In the genomic region with DNA sequence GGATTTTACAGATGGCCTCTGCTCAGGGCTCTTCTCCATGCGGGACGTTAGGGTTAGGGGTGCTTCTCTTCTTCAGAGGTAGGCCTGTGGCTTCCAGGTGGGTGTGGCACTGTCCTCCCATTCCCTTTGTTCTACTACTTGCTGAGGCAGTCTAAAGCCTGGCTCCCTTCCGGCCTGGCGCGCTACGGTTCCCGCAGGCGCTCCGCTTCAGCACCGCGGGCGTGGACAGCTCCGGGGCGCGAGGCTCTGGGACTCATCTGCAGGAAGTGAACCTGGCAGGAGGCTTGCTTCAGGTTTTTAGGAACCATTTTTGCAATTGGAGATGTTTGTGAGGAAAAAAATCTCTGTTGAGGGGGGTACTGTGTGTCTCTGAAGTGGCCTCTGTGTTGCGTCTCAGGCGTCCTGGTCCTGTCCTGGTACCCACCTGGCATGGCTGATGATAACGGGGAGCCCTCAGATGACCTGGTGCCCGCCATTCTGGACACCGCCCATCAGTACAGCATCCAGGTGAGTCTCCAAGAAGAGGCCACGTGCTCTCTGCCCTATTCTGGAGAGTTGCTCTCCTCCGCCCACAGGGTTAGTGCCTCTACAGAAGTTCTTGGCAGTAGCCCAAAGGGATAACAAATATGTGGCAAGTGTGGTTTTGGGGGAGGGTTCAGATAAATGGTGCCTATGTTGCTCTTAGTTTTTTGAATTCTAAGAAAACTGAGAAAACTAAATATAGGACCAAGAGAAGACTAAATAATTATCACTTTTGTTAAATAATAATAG, we compare ENCODE assay signal across 8 cellular contexts. TPM values are rescaled to one million over a fixed set of nuclear protein-coding genes. Genes with fewer than 3 reads are reported as not detected.
DNase-seq lines count a peak whose midpoint lies in the region; ATAC-seq, FAIRE-seq and TF ChIP-seq lines count a peak whose summit lies in the region.

No MANE protein-coding gene starts in this region.

- intact Hi-C loops in K562 (cut with micrococcal nuclease), result no loop called here

- TF ChIP-seq POLR2A in K562 (conservative IDR thresholded peaks at IDR 0.05), result no peak

- H3K4me1 ChIP-seq in K562 (replicated peaks in 1 of 2; ENCODE audit: control insufficient read depth in 2 of 2, insufficient read depth in 2 of 2, low read length in 2 of 2), result peaks cover 0 to 27% of the 10 kb centered on the region in 2 experiments; a peak in 3 of 5 replicates

- no peaks in the 10 kb centered on the region for H3K9me3 ChIP-seq in K562 (replicated peaks; ENCODE audit: control insufficient read depth, insufficient read depth, low read depth, low read length)

- no peak for TF ChIP-seq EP300 in K562 (IDR thresholded peaks at IDR 0.05; ENCODE audit: low read length)

- POLR2A ChIA-PET in K562 (lab: Yijun Ruan, JAX), result interaction anchor here (0.6 kb wide), 4 partner anchors 9 to 104 kb away, joined by 3 to 7 read pairs (median 3); no protein-coding TSS in a partner anchor

- no peak overlapping the region for H2AFZ ChIP-seq in K562 (ENCODE audit: low read depth, low read length)

- no peak for TF ChIP-seq CTCF in K562 (IDR thresholded peaks at IDR 0.05 in 2 of 3, conservative IDR thresholded peaks at IDR 0.05 in 1 of 3; ENCODE audit: insufficient read depth in 2 of 3, low read depth in 1 of 3, low read length in 3 of 3)

- H3K4me2 ChIP-seq in K562 (ENCODE audit: insufficient read depth, low read length), result no peak overlapping the region

- CTCF ChIA-PET in K562 (lab: Yijun Ruan, JAX; ENCODE audit: low intra/inter-chr PET ratio), result no interaction called here

- FAIRE-seq in K562 (lab: Jason Lieb, UNC), result peak; percentile 89

- no peaks in the 10 kb centered on the region for H3K79me2 ChIP-seq in K562 (ENCODE audit: control insufficient read depth, insufficient read depth, low read length)

- in situ Hi-C loops in K562 (cut with MboI), result no loop called here

- ATAC-seq in K562, result peak; percentile 88
- ATAC-seq in stimulated activated naive CD8-positive, alpha-beta T cell treated with anti-CD3 and anti-CD28 coated beads, Interleukin-15, Interleukin-2, amounts not matched to agents 100 U/mL and 50 U/mL, for 24 hours, result no peak
- no peak for ATAC-seq in HG03432 (IDR thresholded peaks at IDR 0.05; ENCODE audit: unreplicated experiment)

- no peak overlapping the region for H3K4me3 ChIP-seq in K562

- H3K27ac ChIP-seq in K562 (ENCODE audit: extremely low read depth, low read depth, low read length), result no peak overlapping the region

- BruUV-seq in K562 (replicated peaks; lab: Mats Ljungman, UMichigan), result no TSS peak

- DNase-seq in NCI-H2227 (lab: John Stamatoyannopoulos, UW; ENCODE audit: unreplicated experiment) (peak; percentile 53), NCI-H2227 treated with DMSO at 0.1 percent for 48 hours (lab: John Stamatoyannopoulos, UW) (no peak), RPMI8226 (peak; percentile 90), K562 (ENCODE audit: extremely low read depth in 1 of 4, low spot score in 3 of 4) (peak; percentile 85 to 88 (median 86)), kidney glomerular epithelial cell (lab: John Stamatoyannopoulos, UW) (peak; percentile 45)
- DNase-seq in stimulated activated naive CD8-positive, alpha-beta T cell treated with anti-CD3 and anti-CD28 coated beads, Interleukin-15, Interleukin-2, amounts not matched to agents 100 U/mL and 50 U/mL, for 24 hours, result peak; percentile 66
- DNase-seq in activated CD4-positive, CD25-positive, alpha-beta regulatory T cell treated with anti-CD3 and anti-CD28 coated beads, Interleukin-2, amount 50 U/mL, for 72 hours, result no peak

- H4K20me1 ChIP-seq in K562 (replicated peaks; ENCODE audit: control insufficient read depth, insufficient read depth, low read length), result peaks cover 20% of the 10 kb centered on the region

- no peak for TF ChIP-seq RAD21 in K562 (CRISPR knock-in tag; conservative IDR thresholded peaks at IDR 0.05 in 1 of 2, IDR thresholded peaks at IDR 0.05 in 1 of 2)

- WGBS in K562 (ENCODE audit: insufficient coverage, low coverage, missing lambda C conversion rate), result 5% methylated on average over 19 of the region's 22 CpGs

- H3K36me3 ChIP-seq in K562 (ENCODE audit: control insufficient read depth, insufficient read depth, low read length), result peaks cover 6% of the 10 kb centered on the region; the same call in 1 of the 3 replicates

- H3K9me1 ChIP-seq in K562 (ENCODE audit: control insufficient read depth, insufficient read depth, low read length), result no peaks in the 10 kb centered on the region

- H3K9ac ChIP-seq in K562 (ENCODE audit: insufficient read depth in 1 of 2, low read depth in 2 of 2, low read length in 2 of 2), result no peak overlapping the region

- H3K27me3 ChIP-seq in K562 (ENCODE audit: control insufficient read depth in 2 of 2, insufficient read depth in 2 of 2, low read length in 2 of 2), result peaks cover 17 to 38% of the 10 kb centered on the region in 2 experiments; a peak in 4 of 5 replicates

RNA-seq across cellular contexts. Expression of gene MANEAL, which starts 1.9 kb away (rescaled TPM):
- 1.1 and 3.1 TPM in 2 replicates for total RNA-seq in K562 (2011; cell fraction: chromatin; rRNA removed; ENCODE audit: low replicate concordance)
- total RNA-seq in K562 (2011; cell fraction: nucleolus; rRNA removed), result 3.7 and 4.5 TPM in 2 replicates
- total RNA-seq in K562 (2011; cell fraction: nucleoplasm; rRNA removed), result 3.5 and 3.7 TPM in 2 replicates
- total RNA-seq in K562 (2014; rRNA removed) (1.2 and 2.7 TPM in 2 replicates), K562 (2014; rRNA removed; fragmentation: Illumina TruSeq; extraction: Trizol) (1.1 TPM in 2 replicates), K562 (2015; rRNA removed; fragmentation: Illumina TruSeq; extraction: Trizol) (2.0 and 2.1 TPM in 2 replicates), K562 (2021) (2.0 and 2.2 TPM in 2 replicates)
- polyA plus RNA-seq in K562 (2011; rRNA removed) (1.0 and 3.2 TPM in 2 replicates), K562 (2014; fragmentation: Illumina TruSeq; extraction: Trizol) (1.6 and 1.9 TPM in 2 replicates), K562 (2014; fragmentation: Nextera tagmentation; extraction: Ambion mirVana) (under 1 TPM; 0.37 to 0.59 TPM), K562 (2014; rRNA removed) (0.95 and 1.00 TPM in 2 replicates)
- polyA plus RNA-seq in K562 (2011; cell fraction: cytosol; rRNA removed), result 2.0 and 5.7 TPM in 2 replicates
- 0.65 and 2.1 TPM in 2 replicates for polyA plus RNA-seq in K562 (2011; cell fraction: nucleus; rRNA removed)
- 1.1 and 2.3 TPM in 2 replicates for polyA plus RNA-seq in K562 (2012)
- polyA minus RNA-seq in K562 (2011; rRNA and poly(A)+ RNA removed), result 0.69 and 2.1 TPM in 2 replicates
- polyA minus RNA-seq in K562 (2011; cell fraction: cytosol; rRNA and poly(A)+ RNA removed), result 2.5 and 4.6 TPM in 2 replicates
- 0.44 and 0.81 TPM in 2 replicates for polyA minus RNA-seq in K562 (2011; cell fraction: nucleus; rRNA and poly(A)+ RNA removed)

RNA-seq across cellular contexts. Expression of gene C1orf122, which starts 12.1 kb away (rescaled TPM):
- 2.4 and 6.3 TPM in 2 replicates for total RNA-seq in K562 (2011; cell fraction: chromatin; rRNA removed; ENCODE audit: low replicate concordance)
- 12.6 and 15.3 TPM in 2 replicates for total RNA-seq in K562 (2011; cell fraction: nucleolus; rRNA removed)
- 6.2 and 7.9 TPM in 2 replicates for total RNA-seq in K562 (2011; cell fraction: nucleoplasm; rRNA removed)
- total RNA-seq in K562 (2014; rRNA removed) (70.9 and 85.3 TPM in 2 replicates), K562 (2014; rRNA removed; fragmentation: Illumina TruSeq; extraction: Trizol) (11.2 TPM in 2 replicates), K562 (2015; rRNA removed; fragmentation: Illumina TruSeq; extraction: Trizol) (18.6 and 22.0 TPM in 2 replicates), K562 (2021) (51.5 and 52.5 TPM in 2 replicates)
- polyA plus RNA-seq in K562 (2011; rRNA removed) (17.3 and 20.7 TPM in 2 replicates), K562 (2014; fragmentation: Illumina TruSeq; extraction: Trizol) (8.5 and 12.4 TPM in 2 replicates), K562 (2014; fragmentation: Nextera tagmentation; extraction: Ambion mirVana) (1 to 10 TPM; 3.6 to 5.2 TPM), K562 (2014; rRNA removed) (47.9 and 58.3 TPM in 2 replicates)
- polyA plus RNA-seq in K562 (2011; cell fraction: cytosol; rRNA removed), result 18.1 and 59.5 TPM in 2 replicates
- polyA plus RNA-seq in K562 (2011; cell fraction: nucleus; rRNA removed), result 20.9 and 26.5 TPM in 2 replicates
- polyA plus RNA-seq in K562 (2012), result 19.8 and 25.5 TPM in 2 replicates
- 2.0 and 2.6 TPM in 2 replicates for polyA minus RNA-seq in K562 (2011; rRNA and poly(A)+ RNA removed)
- polyA minus RNA-seq in K562 (2011; cell fraction: cytosol; rRNA and poly(A)+ RNA removed), result 5.5 and 5.9 TPM in 2 replicates
- 4.3 and 5.7 TPM in 2 replicates for polyA minus RNA-seq in K562 (2011; cell fraction: nucleus; rRNA and poly(A)+ RNA removed)

RNA-seq across cellular contexts. Expression of gene YRDC, which starts 12.5 kb away (rescaled TPM):
- total RNA-seq in K562 (2011; cell fraction: chromatin; rRNA removed; ENCODE audit: low replicate concordance), result 10.5 and 18.9 TPM in 2 replicates
- 20.5 and 22.2 TPM in 2 replicates for total RNA-seq in K562 (2011; cell fraction: nucleolus; rRNA removed)
- 21.0 and 24.2 TPM in 2 replicates for total RNA-seq in K562 (2011; cell fraction: nucleoplasm; rRNA removed)
- total RNA-seq in K562 (2014; rRNA removed), result 58.5 and 65.1 TPM in 2 replicates
- 47.2 and 51.0 TPM in 2 replicates for total RNA-seq in K562 (2014; rRNA removed; fragmentation: Illumina TruSeq; extraction: Trizol)
- total RNA-seq in K562 (2015; rRNA removed; fragmentation: Illumina TruSeq; extraction: Trizol), result 34.1 and 34.2 TPM in 2 replicates
- total RNA-seq in K562 (2021), result 57.2 and 60.1 TPM in 2 replicates
- polyA plus RNA-seq in K562 (2011; rRNA removed), result 49.8 and 56.0 TPM in 2 replicates
- 48.6 and 49.6 TPM in 2 replicates for polyA plus RNA-seq in K562 (2011; cell fraction: cytosol; rRNA removed)
- 18.8 and 19.7 TPM in 2 replicates for polyA plus RNA-seq in K562 (2011; cell fraction: nucleus; rRNA removed)
- 32.7 and 40.3 TPM in 2 replicates for polyA plus RNA-seq in K562 (2012)
- 40.2 and 44.8 TPM in 2 replicates for polyA plus RNA-seq in K562 (2014; fragmentation: Illumina TruSeq; extraction: Trizol)
- 10 to 100 TPM; 11.1 to 16.7 TPM for polyA plus RNA-seq in K562 (2014; fragmentation: Nextera tagmentation; extraction: Ambion mirVana)
- polyA plus RNA-seq in K562 (2014; rRNA removed), result 54.4 and 58.9 TPM in 2 replicates
- polyA minus RNA-seq in K562 (2011; rRNA and poly(A)+ RNA removed), result 25.0 and 26.0 TPM in 2 replicates
- polyA minus RNA-seq in K562 (2011; cell fraction: cytosol; rRNA and poly(A)+ RNA removed), result 19.2 and 24.3 TPM in 2 replicates
- 10.4 and 11.3 TPM in 2 replicates for polyA minus RNA-seq in K562 (2011; cell fraction: nucleus; rRNA and poly(A)+ RNA removed)

RNA-seq across cellular contexts. Expression of gene EPHA10, which starts 30.6 kb away (rescaled TPM):
- total RNA-seq in K562 (2011; cell fraction: chromatin; rRNA removed; ENCODE audit: low replicate concordance), result not detected in 2 replicates
- not detected in 2 replicates for total RNA-seq in K562 (2011; cell fraction: nucleolus; rRNA removed)
- total RNA-seq in K562 (2011; cell fraction: nucleoplasm; rRNA removed), result not detected in 2 replicates
- total RNA-seq in K562 (2014; rRNA removed), result not detected in 2 replicates
- not detected in 2 replicates for total RNA-seq in K562 (2014; rRNA removed; fragmentation: Illumina TruSeq; extraction: Trizol)
- total RNA-seq in K562 (2015; rRNA removed; fragmentation: Illumina TruSeq; extraction: Trizol), result not detected in 2 replicates
- total RNA-seq in K562 (2021), result 0.02 TPM in 1 of 2 replicates, not detected in the other
- polyA plus RNA-seq in K562 (2011; rRNA removed), result not detected in 2 replicates
- not detected in 2 replicates for polyA plus RNA-seq in K562 (2011; cell fraction: cytosol; rRNA removed)
- 0.04 TPM in 1 of 2 replicates, not detected in the other for polyA plus RNA-seq in K562 (2011; cell fraction: nucleus; rRNA removed)
- polyA plus RNA-seq in K562 (2012), result 0.07 and 0.08 TPM in 2 replicates
- not detected in 2 replicates for polyA plus RNA-seq in K562 (2014; fragmentation: Illumina TruSeq; extraction: Trizol)
- polyA plus RNA-seq in K562 (2014; fragmentation: Nextera tagmentation; extraction: Ambion mirVana), result under 1 TPM in 1 of 2 experiments, not detected in 1; 0.03 TPM
- not detected in 2 replicates for polyA plus RNA-seq in K562 (2014; rRNA removed)
- polyA minus RNA-seq in K562 (2011; rRNA and poly(A)+ RNA removed), result not detected in 2 replicates
- not detected in 2 replicates for polyA minus RNA-seq in K562 (2011; cell fraction: cytosol; rRNA and poly(A)+ RNA removed)
- polyA minus RNA-seq in K562 (2011; cell fraction: nucleus; rRNA and poly(A)+ RNA removed), result not detected in 2 replicates

Comparison
In these comparisons a context has a peak if more than half of its experiments do, and no peak if none do; other contexts are left out.
1. DNase-seq: peak in NCI-H2227 (single experiment), RPMI8226 (single experiment), K562 (4 of 4), kidney glomerular epithelial cell (single experiment) and stimulated activated naive CD8-positive, alpha-beta T cell treated with anti-CD3 and anti-CD28 coated beads, Interleukin-15, Interleukin-2, amounts not matched to agents 100 U/mL and 50 U/mL, for 24 hours (single experiment); none in NCI-H2227 treated with DMSO at 0.1 percent for 48 hours (single experiment) and activated CD4-positive, CD25-positive, alpha-beta regulatory T cell treated with anti-CD3 and anti-CD28 coated beads, Interleukin-2, amount 50 U/mL, for 72 hours (single experiment).